In genomic region chr17:65553646-65554567, GRCh38 we compare ENCODE assay signal across 14 cellular contexts. TPM values are rescaled to one million over a fixed set of nuclear protein-coding genes. Genes with fewer than 3 reads are reported as not detected.
DNase-seq lines count a peak whose midpoint lies in the region; ATAC-seq, FAIRE-seq and TF ChIP-seq lines count a peak whose summit lies in the region.
"Had no signal": no experiment of that assay in that cellular context is flagged by ENCODE, and none has a peak within 500 bp of the region (broad histone marks: within the 10 kb centered on the region; RNA-seq: fewer than 3 reads in every experiment).

No MANE protein-coding gene starts in this region.

- DNase-seq in stimulated activated naive CD4-positive, alpha-beta T cell treated with Interleukin-2 at 50 U/mL for 16 hours (lab: John Stamatoyannopoulos, UW): peak; percentile 3
- DNase-seq in stimulated activated naive CD4-positive, alpha-beta T cell (lab: John Stamatoyannopoulos, UW): no peak
- no peak for DNase-seq in astrocyte (ENCODE audit: low read depth)
- peak; percentile 54 for DNase-seq in lung (ENCODE audit: low spot score)
- no peak for DNase-seq in type B pancreatic cell (ENCODE audit: extremely low spot score, unreplicated experiment)
- no peak for DNase-seq in D721Med (ENCODE audit: insufficient read length, low spot score)
- no peak for DNase-seq in NCI-H1092 treated with DMSO at 0.1 percent for 48 hours (lab: John Stamatoyannopoulos, UW)
- DNase-seq: activated CD8-positive, alpha-beta memory T cell treated with anti-CD3 and anti-CD28 coated beads, Interleukin-2, amount 50 U/mL, for 48 hours; cerebellar nuclear complex; stimulated activated CD8-positive, alpha-beta memory T cell treated with anti-CD3 and anti-CD28 coated beads, Interleukin-4, amount 100 ng/mL, for 48 hours had no signal

- no peak overlapping the region for H3K4me2 ChIP-seq in astrocyte (ENCODE audit: low read length)

- no peaks in the 10 kb centered on the region for H3K27me3 ChIP-seq in astrocyte (ENCODE audit: insufficient read depth, low read length)
- H3K27me3 ChIP-seq in lung (ENCODE audit: control insufficient read depth, insufficient read depth): no peaks in the 10 kb centered on the region

- H3K4me3 Mint-ChIP-seq in astrocyte (ENCODE audit: unreplicated experiment): no peak overlapping the region
- H3K4me3 Mint-ChIP-seq in type B pancreatic cell: no peak overlapping the region

- peaks cover 34% of the 10 kb centered on the region for H3K4me1 ChIP-seq in astrocyte (ENCODE audit: insufficient read depth, low read length)
- peaks cover 7 to 39% of the 10 kb centered on the region in 2 donors for H3K4me1 ChIP-seq in lung (ENCODE audit: control insufficient read depth in 2 of 2, insufficient read depth in 2 of 2, low read length in 2 of 2)

- H3K27me3 Mint-ChIP-seq in astrocyte (ENCODE audit: low read depth, unreplicated experiment) (peaks cover 2% of the 10 kb centered on the region), type B pancreatic cell (no peaks in the 10 kb centered on the region)

- FAIRE-seq in astrocyte (lab: Jason Lieb, UNC) (no peak), D721Med (lab: Jason Lieb, UNC) (no peak)

- peak overlapping the region; percentile 23 for H3K9ac ChIP-seq in astrocyte (ENCODE audit: low read length)

- H3K27ac ChIP-seq in astrocyte (ENCODE audit: low read depth, low read length) (peak overlapping the region; percentile 35), lung (ENCODE audit: low read depth in 1 of 2, low read length in 1 of 2) (no peak overlapping the region)

- H3K36me3 ChIP-seq in astrocyte (ENCODE audit: insufficient read depth, low read length) (peaks cover 3% of the 10 kb centered on the region), lung (ENCODE audit: control insufficient read depth in 2 of 2, insufficient read depth in 2 of 2, low read length in 2 of 2) (peaks cover under 1 to 4% of the 10 kb centered on the region in 2 donors)

- no peak overlapping the region for H2AFZ ChIP-seq in astrocyte (ENCODE audit: low read depth, low read length)

- H3K9me3 ChIP-seq in astrocyte (ENCODE audit: insufficient read depth, low read depth, low read length) (no peaks in the 10 kb centered on the region), lung (ENCODE audit: control insufficient read depth in 2 of 2, insufficient read depth in 1 of 2, low read length in 1 of 2) (no peaks in the 10 kb centered on the region)

- TF ChIP-seq CTCF in astrocyte (IDR thresholded peaks at IDR 0.05; ENCODE audit: insufficient read depth, low read depth, low read length): no peak
- no peak for TF ChIP-seq CTCF in lung (IDR thresholded peaks at IDR 0.05; ENCODE audit: control extremely low read depth, extremely low read depth)
- TF ChIP-seq CTCF in type B pancreatic cell (conservative IDR thresholded peaks at IDR 0.05): no peak
- TF ChIP-seq CTCF in D721Med (IDR thresholded peaks at IDR 0.05; ENCODE audit: insufficient read depth, missing control alignments): no peak

- peaks cover 66% of the 10 kb centered on the region for H3K79me2 ChIP-seq in astrocyte (ENCODE audit: insufficient read depth, low read length)

- H4K20me1 ChIP-seq in astrocyte (ENCODE audit: insufficient read depth, low read length): peaks cover 36% of the 10 kb centered on the region

- no peak for ATAC-seq in lung (ENCODE audit: insufficient read depth, low FRiP score)
- ATAC-seq in HG03097 (IDR thresholded peaks at IDR 0.05; ENCODE audit: low FRiP score, unreplicated experiment): no peak
- ATAC-seq: HCT116 had no signal

- H3K36me3 Mint-ChIP-seq in astrocyte (ENCODE audit: low read depth, unreplicated experiment): peaks cover 21% of the 10 kb centered on the region
- peaks cover 40% of the 10 kb centered on the region for H3K36me3 Mint-ChIP-seq in type B pancreatic cell
- H3K36me3 Mint-ChIP-seq: CD14-positive monocyte had no signal

- peak overlapping the region; percentile 11 for H3K4me3 ChIP-seq in astrocyte (ENCODE audit: insufficient read depth, low read depth, low read length)
- no peak overlapping the region for H3K4me3 ChIP-seq in lung
- H3K4me3 ChIP-seq: skin epidermis had no signal

- WGBS in lung, 2 donors: 29 to 56% methylated on average over 10 of the region's 10 CpGs

- H3K9me3 Mint-ChIP-seq in astrocyte (ENCODE audit: unreplicated experiment): peaks cover 5% of the 10 kb centered on the region
- no peaks in the 10 kb centered on the region for H3K9me3 Mint-ChIP-seq in type B pancreatic cell

- peaks cover 21% of the 10 kb centered on the region for H3K4me1 Mint-ChIP-seq in astrocyte (ENCODE audit: low read depth, unreplicated experiment)
- peaks cover 41% of the 10 kb centered on the region for H3K4me1 Mint-ChIP-seq in type B pancreatic cell (ENCODE audit: unreplicated experiment)
- H3K4me1 Mint-ChIP-seq: CD14-positive monocyte had no signal

- peak overlapping the region; percentile 23 for H3K27ac Mint-ChIP-seq in astrocyte (ENCODE audit: unreplicated experiment)
- peak overlapping the region; percentile 2 for H3K27ac Mint-ChIP-seq in type B pancreatic cell

RNA-seq across cellular contexts. Expression of gene AXIN2, which starts 7.5 kb away (rescaled TPM):
- total RNA-seq in astrocyte (8.0 and 8.9 TPM in 2 replicates), lung (100 to 1,000 TPM in 1 of 2 donors, 10 to 100 TPM in 1; 60.3 to 127 TPM), type B pancreatic cell (ENCODE audit: low replicate concordance) (29.2 and 115 TPM in 2 replicates)
- 10 to 100 TPM; 13.0 to 13.2 TPM for polyA plus RNA-seq in lung

Comparison
In these comparisons a context has a peak if more than half of its experiments do, and no peak if none do; other contexts are left out.
1. DNase-seq: peak in stimulated activated naive CD4-positive, alpha-beta T cell treated with Interleukin-2 at 50 U/mL for 16 hours (single experiment) and lung (single experiment); none in stimulated activated naive CD4-positive, alpha-beta T cell (0 of 6), astrocyte (single experiment), type B pancreatic cell (single experiment), D721Med (single experiment) and NCI-H1092 treated with DMSO at 0.1 percent for 48 hours (single experiment).